9 cellular contexts compared by ENCODE assay signal in genomic region chr16:85360323-85361277, GRCh38.
DNase-seq lines count a peak whose midpoint lies in the region; ATAC-seq and TF ChIP-seq lines count a peak whose summit lies in the region.
"Had no signal": no experiment of that assay in that cellular context is flagged by ENCODE, and none has a peak within 500 bp of the region (broad histone marks: within the 10 kb centered on the region; RNA-seq: fewer than 3 reads in every experiment).

No MANE protein-coding gene starts in this region.

- peaks cover 6% of the 10 kb centered on the region for H3K27me3 Mint-ChIP-seq in CD8-positive, alpha-beta T cell (ENCODE audit: low read depth)
- peaks cover 8% of the 10 kb centered on the region for H3K27me3 Mint-ChIP-seq in activated T-cell treated with anti-CD3 and anti-CD28 coated beads, Interleukin-2, amount 50 U/mL, for 24 hours

- peak in 1 of 7 experiments; percentile 51 for DNase-seq in CD8-positive, alpha-beta T cell
- peak; percentile 64 for DNase-seq in NCI-H128 (lab: John Stamatoyannopoulos, UW; ENCODE audit: unreplicated experiment)
- peak in 2 of 3 donors; percentile 86 to 92 for DNase-seq in Peyer's patch
- DNase-seq in lower leg skin (ENCODE audit: low spot score in 2 of 2): peak; percentile 72 to 92
- no peak for DNase-seq in posterior cingulate gyrus
- DNase-seq in stimulated activated CD4-positive, alpha-beta T cell treated with anti-CD3 and anti-CD28 coated beads, Interleukin-12 subunit alpha, Interleukin-12 subunit beta, amount 100 ng/mL, for 4 hours: no peak
- DNase-seq in testis: no peak
- no peak for DNase-seq in activated T-cell treated with anti-CD3 and anti-CD28 coated beads, Interleukin-2, amount 50 U/mL, for 24 hours

- TF ChIP-seq POLR2A in Peyer's patch (IDR thresholded peaks at IDR 0.05) (peak in 1 of 2 donors; percentile 13), lower leg skin (IDR thresholded peaks at IDR 0.05) (no peak), testis (IDR thresholded peaks at IDR 0.05) (no peak)

- POLR2A ChIA-PET in CD8-positive, alpha-beta T cell (lab: Charles Lee): no interaction called here

- H3K27ac ChIP-seq in CD8-positive, alpha-beta T cell (ENCODE audit: low read depth, low read length): no peak overlapping the region
- H3K27ac ChIP-seq in Peyer's patch (peak overlapping the region in 2 of 4 donors; percentile 82 to 85), testis (no peak overlapping the region)
- H3K27ac ChIP-seq: C4-2B had no signal

- no peak overlapping the region for H3K27ac Mint-ChIP-seq in CD8-positive, alpha-beta T cell
- H3K27ac Mint-ChIP-seq in activated T-cell treated with anti-CD3 and anti-CD28 coated beads, Interleukin-2, amount 50 U/mL, for 24 hours: no peak overlapping the region

- no peaks in the 10 kb centered on the region for H3K9me3 Mint-ChIP-seq in CD8-positive, alpha-beta T cell
- no peaks in the 10 kb centered on the region for H3K9me3 Mint-ChIP-seq in activated T-cell treated with anti-CD3 and anti-CD28 coated beads, Interleukin-2, amount 50 U/mL, for 24 hours

- intact Hi-C loops in CD8-positive, alpha-beta T cell (cut with DNase I, micrococcal nuclease): no loop called here
- intact Hi-C loops in lower leg skin (cut with DNase I; ENCODE audit: low total_unique reads): no loop called here
- intact Hi-C loops in posterior cingulate gyrus (cut with DNase I): no loop called here
- intact Hi-C loops in testis (cut with DNase I; ENCODE audit: low total_unique reads): no loop called here

- H3K27me3 ChIP-seq in CD8-positive, alpha-beta T cell (ENCODE audit: insufficient read depth, low read length): no peaks in the 10 kb centered on the region
- H3K27me3 ChIP-seq in Peyer's patch (no peaks in the 10 kb centered on the region), testis (no peaks in the 10 kb centered on the region)

- H3K36me3 Mint-ChIP-seq in CD8-positive, alpha-beta T cell: no peaks in the 10 kb centered on the region
- no peaks in the 10 kb centered on the region for H3K36me3 Mint-ChIP-seq in activated T-cell treated with anti-CD3 and anti-CD28 coated beads, Interleukin-2, amount 50 U/mL, for 24 hours (ENCODE audit: low read depth)

- no peaks in the 10 kb centered on the region for H3K36me3 ChIP-seq in CD8-positive, alpha-beta T cell (ENCODE audit: insufficient read depth, low read length)
- H3K36me3 ChIP-seq in Peyer's patch: no peaks in the 10 kb centered on the region
- no peaks in the 10 kb centered on the region for H3K36me3 ChIP-seq in testis (ENCODE audit: low read depth, missing control alignments)

- ATAC-seq in CD8-positive, alpha-beta T cell: peak; percentile 81

- no peaks in the 10 kb centered on the region for H3K4me1 Mint-ChIP-seq in CD8-positive, alpha-beta T cell (ENCODE audit: low read depth)
- no peaks in the 10 kb centered on the region for H3K4me1 Mint-ChIP-seq in activated T-cell treated with anti-CD3 and anti-CD28 coated beads, Interleukin-2, amount 50 U/mL, for 24 hours (ENCODE audit: low read depth)

- CTCF ChIA-PET in CD8-positive, alpha-beta T cell (lab: Charles Lee): no interaction called here

- no peak for TF ChIP-seq CTCF in CD8-positive, alpha-beta T cell (IDR thresholded peaks at IDR 0.05)
- no peak for TF ChIP-seq CTCF in Peyer's patch (IDR thresholded peaks at IDR 0.05)
- no peak for TF ChIP-seq CTCF in lower leg skin (IDR thresholded peaks at IDR 0.05)
- TF ChIP-seq CTCF in testis (IDR thresholded peaks at IDR 0.05): no peak

- H3K4me3 ChIP-seq in CD8-positive, alpha-beta T cell (ENCODE audit: low read depth, low read length): no peak overlapping the region
- H3K4me3 ChIP-seq in Peyer's patch (no peak overlapping the region), lower leg skin (ENCODE audit: low read depth, poor library complexity, severe bottlenecking) (no peak overlapping the region), testis (no peak overlapping the region)

- no peaks in the 10 kb centered on the region for H3K4me1 ChIP-seq in CD8-positive, alpha-beta T cell (ENCODE audit: insufficient read depth, low read length)
- H3K4me1 ChIP-seq in Peyer's patch: peaks cover 0 to 48% (median 0%) of the 10 kb centered on the region in 4 donors
- peaks cover 48% of the 10 kb centered on the region for H3K4me1 ChIP-seq in testis

- 44 to 64% methylated on average over 28 to 34 of the region's 38 CpGs for WGBS in lower leg skin, 2 donors
- WGBS in testis, 2 donors: 71 to 90% methylated on average over 26 to 38 of the region's 38 CpGs

- H3K9me3 ChIP-seq in CD8-positive, alpha-beta T cell (ENCODE audit: low read length): no peaks in the 10 kb centered on the region
- peaks cover 0 to 8% (median 0%) of the 10 kb centered on the region in 4 donors for H3K9me3 ChIP-seq in Peyer's patch
- H3K9me3 ChIP-seq in testis: no peaks in the 10 kb centered on the region

- no peak overlapping the region for H3K4me3 Mint-ChIP-seq in CD8-positive, alpha-beta T cell
- H3K4me3 Mint-ChIP-seq in activated T-cell treated with anti-CD3 and anti-CD28 coated beads, Interleukin-2, amount 50 U/mL, for 24 hours: no peak overlapping the region

Comparison
In these comparisons a context has a peak if more than half of its experiments do, and no peak if none do; other contexts are left out.
1. DNase-seq: peak in NCI-H128 (single experiment), Peyer's patch (2 of 3) and lower leg skin (2 of 2); none in posterior cingulate gyrus (0 of 10), stimulated activated CD4-positive, alpha-beta T cell treated with anti-CD3 and anti-CD28 coated beads, Interleukin-12 subunit alpha, Interleukin-12 subunit beta, amount 100 ng/mL, for 4 hours (single experiment), testis (single experiment) and activated T-cell treated with anti-CD3 and anti-CD28 coated beads, Interleukin-2, amount 50 U/mL, for 24 hours (single experiment).